ENCODE assay signal across 8 cellular contexts in the genomic region with DNA sequence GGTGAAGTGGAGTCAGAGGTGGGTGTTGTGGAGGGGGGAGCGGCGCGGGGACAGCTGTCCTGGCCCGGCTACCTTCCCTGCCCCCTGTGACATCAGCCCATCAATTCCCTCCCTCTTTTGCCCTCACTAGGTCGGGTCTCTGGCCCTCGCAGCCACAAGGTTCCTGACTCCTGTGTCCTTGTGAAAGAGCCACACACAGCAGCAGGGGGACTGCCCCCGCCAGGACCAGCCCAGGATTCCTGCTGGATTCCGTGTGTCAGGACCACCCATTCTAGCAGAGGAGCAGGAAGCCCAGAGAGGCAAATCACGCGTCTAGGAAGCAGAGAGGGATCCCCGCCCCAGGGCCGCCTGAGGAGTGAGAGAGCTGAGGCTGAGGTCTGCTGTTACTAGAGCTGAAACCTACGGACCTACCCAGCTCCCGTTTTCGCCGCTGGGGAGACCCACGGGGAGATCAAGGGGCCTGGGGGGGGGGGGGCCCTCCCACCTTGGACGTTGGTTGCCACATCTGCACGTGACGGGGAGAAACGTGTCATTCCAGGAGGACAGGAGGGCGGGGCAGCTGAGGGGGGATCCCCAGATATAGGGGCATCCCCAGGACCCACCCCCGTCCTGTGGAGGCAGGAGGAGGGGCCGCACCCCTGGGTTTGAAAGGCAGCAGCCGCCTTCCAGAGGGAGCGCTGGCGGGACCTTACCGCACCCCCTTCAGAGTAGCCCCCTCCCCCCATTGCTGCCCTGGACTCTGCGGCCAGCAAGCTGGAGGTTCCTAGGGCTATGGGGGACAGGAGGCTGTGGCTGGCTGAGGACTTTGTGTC.
A peak's percentile ranks its signal among the peaks of the same experiment; 100 is the strongest.
DNase-seq lines count a peak whose midpoint lies in the region; ATAC-seq and TF ChIP-seq lines count a peak whose summit lies in the region.

No MANE protein-coding gene starts in this region.

- peak; percentile 77 for DNase-seq in GM10248 (ENCODE audit: extremely low spot score)
- peak; percentile 73 to 76 for DNase-seq in activated T-cell treated with anti-CD3 and anti-CD28 coated beads, Interleukin-2, amount 50 U/mL, for 48 hours
- DNase-seq in iPS DF 6.9 (ENCODE audit: low read depth, low spot score): no peak
- DNase-seq in stimulated activated CD4-positive, alpha-beta T cell treated with anti-CD3 and anti-CD28 coated beads, Interleukin-4, amount 100 ng/mL, for 1 hour: peak; percentile 69
- DNase-seq in NCI-H128 (lab: John Stamatoyannopoulos, UW; ENCODE audit: unreplicated experiment): no peak
- no peak for DNase-seq in NCI-H1694 (lab: John Stamatoyannopoulos, UW)

- no peak overlapping the region for H3K27ac ChIP-seq in iPS DF 6.9 (ENCODE audit: low read length)

- H3K4me1 ChIP-seq in iPS DF 6.9 (ENCODE audit: control insufficient read depth, insufficient read depth, low read length): peaks cover 11% of the 10 kb centered on the region

- no peaks in the 10 kb centered on the region for H3K36me3 ChIP-seq in iPS DF 6.9 (ENCODE audit: control insufficient read depth, insufficient read depth, low read length)

- H3K27me3 ChIP-seq in iPS DF 6.9 (ENCODE audit: control insufficient read depth, insufficient read depth, low read length): no peaks in the 10 kb centered on the region

- CTCF ChIA-PET in GM10248 (lab: Yijun Ruan, JAX): interaction anchor here (1.1 to 2.5 kb wide), 7 partner anchors 11 to 46 kb away, joined by 3 to 9 read pairs (median 5); no protein-coding TSS in a partner anchor

- POLR2A ChIA-PET in GM10248 (lab: Yijun Ruan, JAX): interaction anchor here (0.6 to 0.7 kb wide), 4 partner anchors 12 to 580 kb away, joined by 3 to 9 read pairs (median 6); no protein-coding TSS in a partner anchor

- H3K9me3 ChIP-seq in iPS DF 6.9 (ENCODE audit: control insufficient read depth, insufficient read depth, low read length): no peaks in the 10 kb centered on the region

- ATAC-seq in HG02938 (IDR thresholded peaks at IDR 0.05; ENCODE audit: unreplicated experiment): peak; percentile 9
- no peak for ATAC-seq in HG03196 (IDR thresholded peaks at IDR 0.05; ENCODE audit: unreplicated experiment)

- no peak for TF ChIP-seq CTCF in GM10248 (IDR thresholded peaks at IDR 0.05; ENCODE audit: control extremely low read depth, extremely low read depth, low read depth, missing control alignments)

- WGBS in iPS DF 6.9 (ENCODE audit: insufficient coverage, insufficient read length): no CpG with 5 or more reads among the region's 29 CpGs

- peak overlapping the region; percentile 36; the same call in 1 of the 2 replicates for H3K4me3 ChIP-seq in iPS DF 6.9 (ENCODE audit: low read length)

Comparison
In these comparisons a context has a peak if more than half of its experiments do, and no peak if none do; other contexts are left out.
1. DNase-seq: peak in GM10248 (single experiment), activated T-cell treated with anti-CD3 and anti-CD28 coated beads, Interleukin-2, amount 50 U/mL, for 48 hours (2 of 2) and stimulated activated CD4-positive, alpha-beta T cell treated with anti-CD3 and anti-CD28 coated beads, Interleukin-4, amount 100 ng/mL, for 1 hour (single experiment); none in iPS DF 6.9 (single experiment), NCI-H128 (single experiment) and NCI-H1694 (single experiment).